In genomic region chr2:30422437-30422805, GRCh38 we compare ENCODE assay signal across 8 cellular contexts. TPM values are rescaled to one million over a fixed set of nuclear protein-coding genes. Genes with fewer than 3 reads are reported as not detected.
DNase-seq lines count a peak whose midpoint lies in the region; ATAC-seq, FAIRE-seq and TF ChIP-seq lines count a peak whose summit lies in the region.

No MANE protein-coding gene starts in this region.

- H3K27me3 ChIP-seq in HepG2 (ENCODE audit: control insufficient read depth in 1 of 2, insufficient read depth in 2 of 2, low read length in 2 of 2) = no peaks in the 10 kb centered on the region; a peak in 2 of 5 replicates

- intact Hi-C loops in activated CD8-positive, alpha-beta T cell treated with anti-CD3 and anti-CD28 coated beads for 36 hours (cut with micrococcal nuclease) = loop anchor here (2.0 to 5.0 kb wide), 2 partner anchors 85 to 188 kb away; no protein-coding TSS in a partner anchor
- intact Hi-C loops in HepG2 (cut with micrococcal nuclease; ENCODE audit: unreplicated experiment) = no loop called here

- POLR2A ChIA-PET in activated CD8-positive, alpha-beta T cell treated with anti-CD3 and anti-CD28 coated beads for 36 hours (lab: Charles Lee) = interaction anchor here (0.6 to 5.2 kb wide), 20 partner anchors 9 to 276 kb away, joined by 3 to 20 read pairs (median 4); partner anchors contain the start of genes LCLAT1 and YPEL5
- POLR2A ChIA-PET in HepG2 (lab: Yijun Ruan, JAX) = no interaction called here

- WGBS in HepG2 (ENCODE audit: low lambda C conversion rate) = 47% methylated on average over 4 of the region's 4 CpGs

- CTCF ChIA-PET in activated CD8-positive, alpha-beta T cell treated with anti-CD3 and anti-CD28 coated beads for 36 hours (lab: Charles Lee) = interaction anchor here (0.8 to 3.1 kb wide), 13 partner anchors 24 to 292 kb away, joined by 3 to 13 read pairs (median 4); partner anchors contain the start of gene LCLAT1
- CTCF ChIA-PET in HepG2 (lab: Yijun Ruan, JAX; ENCODE audit: low intra/inter-chr PET ratio, low total read pairs) = no interaction called here

- FAIRE-seq in HepG2 (lab: Jason Lieb, UNC) = no peak
- FAIRE-seq in frontal cortex (lab: Jason Lieb, UNC) = no peak

- ATAC-seq in GM18517 (IDR thresholded peaks at IDR 0.05; ENCODE audit: unreplicated experiment) (peak; percentile 77), HG03442 (IDR thresholded peaks at IDR 0.05; ENCODE audit: unreplicated experiment) (peak; percentile 88), HepG2 (no peak)
- ATAC-seq in activated CD8-positive, alpha-beta T cell treated with anti-CD3 and anti-CD28 coated beads for 36 hours = peak; percentile 94

- peak overlapping the region; percentile 96 for H3K27ac Mint-ChIP-seq in activated CD8-positive, alpha-beta T cell treated with anti-CD3 and anti-CD28 coated beads for 36 hours

- H3K4me3 ChIP-seq in fibroblast of mammary gland (ENCODE audit: control insufficient read depth, low read depth, low read length) (no peak overlapping the region), HepG2 (replicated peaks in 1 of 3; ENCODE audit: insufficient read depth in 1 of 3, low read depth in 2 of 3, low read length in 3 of 3) (no peak overlapping the region)

- peak overlapping the region; percentile 70 for H3K4me3 Mint-ChIP-seq in activated CD8-positive, alpha-beta T cell treated with anti-CD3 and anti-CD28 coated beads for 36 hours

- TF ChIP-seq CTCF in activated CD8-positive, alpha-beta T cell treated with anti-CD3 and anti-CD28 coated beads for 36 hours (IDR thresholded peaks at IDR 0.05) = no peak
- no peak for TF ChIP-seq CTCF in fibroblast of mammary gland (conservative IDR thresholded peaks at IDR 0.05; ENCODE audit: control insufficient read depth, insufficient read depth, low read depth, low read length)
- no peak for TF ChIP-seq CTCF in HepG2 (CRISPR knock-in tag; IDR thresholded peaks at IDR 0.05)

- BruUV-seq in HepG2 (replicated peaks; lab: Mats Ljungman, UMichigan) = no TSS peak

- no peaks in the 10 kb centered on the region for H3K9me3 Mint-ChIP-seq in activated CD8-positive, alpha-beta T cell treated with anti-CD3 and anti-CD28 coated beads for 36 hours

- H2AFZ ChIP-seq in HepG2 (ENCODE audit: low read length) = no peak overlapping the region

- peaks cover 36% of the 10 kb centered on the region for H3K4me1 Mint-ChIP-seq in activated CD8-positive, alpha-beta T cell treated with anti-CD3 and anti-CD28 coated beads for 36 hours (ENCODE audit: low read depth)

- no peaks in the 10 kb centered on the region for H3K79me2 ChIP-seq in HepG2 (ENCODE audit: insufficient read depth, low read length)

- in situ Hi-C loops in HepG2 (cut with HindIII; ENCODE audit: extremely low pct_ligation_motif_present, low pct_unique_long_range_greater_than_20kb) = no loop called here
- in situ Hi-C loops in ACHN (cut with HindIII; ENCODE audit: low pct_ligation_motif_present, low pct_unique_long_range_greater_than_20kb, low sequenced_read_pairs) = no loop called here

- no peaks in the 10 kb centered on the region for H3K36me3 ChIP-seq in HepG2 (replicated peaks in 1 of 2; ENCODE audit: control insufficient read depth in 1 of 2, insufficient read depth in 2 of 2, low read length in 2 of 2)

- TF ChIP-seq EP300 in HepG2 (IDR thresholded peaks at IDR 0.05; ENCODE audit: low read depth in 2 of 2, low read length in 2 of 2) (no peak), HepG2 (CRISPR knock-in tag; IDR thresholded peaks at IDR 0.05; ENCODE audit: borderline replicate concordance) (no peak)

- TF ChIP-seq RAD21 in HepG2 (CRISPR knock-in tag; IDR thresholded peaks at IDR 0.05) = no peak

- no peak overlapping the region for H3K27ac ChIP-seq in HepG2 (ENCODE audit: extremely low read length, insufficient read depth, low read length)

- DNase-seq in activated CD8-positive, alpha-beta T cell treated with anti-CD3 and anti-CD28 coated beads for 36 hours = peak; percentile 98
- peak; percentile 54 for DNase-seq in fibroblast of mammary gland (ENCODE audit: low read depth)
- DNase-seq in stimulated activated CD4-positive, alpha-beta T cell treated with anti-CD3 and anti-CD28 coated beads, Interleukin-15, amount 100 ng/mL, for 1 hour (ENCODE audit: low read depth in 1 of 2, low spot score in 1 of 2) = peak; percentile 33 to 59
- DNase-seq in HepG2 (ENCODE audit: low spot score) = no peak
- DNase-seq in ACHN = no peak
- DNase-seq in frontal cortex (ENCODE audit: low spot score in 2 of 2) = no peak

- H3K9ac ChIP-seq in HepG2 (ENCODE audit: insufficient read depth, low read depth, low read length) = no peak overlapping the region

- H3K27me3 Mint-ChIP-seq in activated CD8-positive, alpha-beta T cell treated with anti-CD3 and anti-CD28 coated beads for 36 hours = no peaks in the 10 kb centered on the region

- no peak for TF ChIP-seq POLR2A in HepG2 (IDR thresholded peaks at IDR 0.05; ENCODE audit: insufficient read depth in 1 of 2, low read depth in 2 of 2, low read length in 2 of 2)

- H3K9me3 ChIP-seq in HepG2 (ENCODE audit: low read length) = no peaks in the 10 kb centered on the region

- H3K4me1 ChIP-seq in HepG2 (ENCODE audit: insufficient read depth, low read length) = no peaks in the 10 kb centered on the region; the same call in 1 of the 2 replicates

- H3K36me3 Mint-ChIP-seq in activated CD8-positive, alpha-beta T cell treated with anti-CD3 and anti-CD28 coated beads for 36 hours (ENCODE audit: low read depth) = no peaks in the 10 kb centered on the region

- H3K4me2 ChIP-seq in HepG2 (ENCODE audit: low read depth, low read length) = no peak overlapping the region

- no peaks in the 10 kb centered on the region for H4K20me1 ChIP-seq in HepG2 (ENCODE audit: insufficient read depth, low read length)

TF ChIP-seq in HepG2, 621 proteins besides CTCF, POLR2A, EP300 and RAD21 (continues in another document):
- TF ChIP-seq, protein P1, sequence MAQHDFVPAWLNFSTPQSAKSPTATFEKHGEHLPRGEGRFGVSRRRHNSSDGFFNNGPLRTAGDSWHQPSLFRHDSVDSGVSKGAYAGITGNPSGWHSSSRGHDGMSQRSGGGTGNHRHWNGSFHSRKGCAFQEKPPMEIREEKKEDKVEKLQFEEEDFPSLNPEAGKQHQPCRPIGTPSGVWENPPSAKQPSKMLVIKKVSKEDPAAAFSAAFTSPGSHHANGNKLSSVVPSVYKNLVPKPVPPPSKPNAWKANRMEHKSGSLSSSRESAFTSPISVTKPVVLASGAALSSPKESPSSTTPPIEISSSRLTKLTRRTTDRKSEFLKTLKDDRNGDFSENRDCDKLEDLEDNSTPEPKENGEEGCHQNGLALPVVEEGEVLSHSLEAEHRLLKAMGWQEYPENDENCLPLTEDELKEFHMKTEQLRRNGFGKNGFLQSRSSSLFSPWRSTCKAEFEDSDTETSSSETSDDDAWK (CRISPR knock-in tag; IDR thresholded peaks at IDR 0.05) = no peak
- no peak for TF ChIP-seq PRMT3 (CRISPR knock-in tag; IDR thresholded peaks at IDR 0.05; ENCODE audit: borderline replicate concordance, low read depth)
- no peak for TF ChIP-seq WIZ (CRISPR knock-in tag; IDR thresholded peaks at IDR 0.05)
- TF ChIP-seq HDAC1 (CRISPR knock-in tag; IDR thresholded peaks at IDR 0.05) = no peak
- no peak for TF ChIP-seq NBN (conservative IDR thresholded peaks at IDR 0.05)
- TF ChIP-seq ZBTB20 (CRISPR knock-in tag; IDR thresholded peaks at IDR 0.05; ENCODE audit: borderline replicate concordance, low read depth) = no peak
- TF ChIP-seq RFX3 (CRISPR knock-in tag; IDR thresholded peaks at IDR 0.05) = no peak
- TF ChIP-seq TFDP1 (CRISPR knock-in tag; IDR thresholded peaks at IDR 0.05; ENCODE audit: borderline replicate concordance) = no peak

RNA-seq across cellular contexts. Expression of gene LCLAT1, which starts 24.6 kb away (rescaled TPM):
- 10 to 100 TPM; 19.0 to 20.5 TPM for total RNA-seq in activated CD8-positive, alpha-beta T cell treated with anti-CD3 and anti-CD28 coated beads for 36 hours
- total RNA-seq in HepG2 (2016; rRNA removed; fragmentation: Illumina TruSeq; extraction: Trizol) (25.3 and 28.0 TPM in 2 replicates), frontal cortex (23.6 TPM)
- total RNA-seq in HepG2 (2016; cell fraction: cytosol; rRNA removed; fragmentation: Illumina TruSeq; extraction: Trizol; ENCODE audit: low read depth) = 80.7 and 82.8 TPM in 2 replicates
- total RNA-seq in HepG2 (2016; cell fraction: insoluble cytoplasmic fraction; rRNA removed; fragmentation: Illumina TruSeq; extraction: Trizol) = 19.9 and 24.2 TPM in 2 replicates
- total RNA-seq in HepG2 (2016; cell fraction: membrane; rRNA removed; fragmentation: Illumina TruSeq; extraction: Trizol) = 18.5 and 22.8 TPM in 2 replicates
- 34.7 and 44.8 TPM in 2 replicates for total RNA-seq in HepG2 (2016; cell fraction: nucleus; rRNA removed; fragmentation: Illumina TruSeq; extraction: Trizol)
- 13.5 and 18.0 TPM in 2 replicates for polyA plus RNA-seq in HepG2 (2011; rRNA removed)
- polyA plus RNA-seq in HepG2 (2011; cell fraction: cytosol; rRNA removed) = 9.8 and 13.3 TPM in 2 replicates
- 6.6 and 8.6 TPM in 2 replicates for polyA plus RNA-seq in HepG2 (2011; cell fraction: nucleus; rRNA removed)
- 6.9 and 8.2 TPM in 2 replicates for polyA plus RNA-seq in HepG2 (2012)
- 0.61 and 0.95 TPM in 2 replicates for polyA plus RNA-seq in HepG2 (2016; cell fraction: cytosol; fragmentation: Illumina TruSeq; extraction: Trizol; ENCODE audit: low read depth)
- polyA plus RNA-seq in HepG2 (2016; cell fraction: insoluble cytoplasmic fraction; fragmentation: Illumina TruSeq; extraction: Trizol; ENCODE audit: low read depth) = 9.0 and 9.3 TPM in 2 replicates
- polyA plus RNA-seq in HepG2 (2016; cell fraction: membrane; fragmentation: Illumina TruSeq; extraction: Trizol; ENCODE audit: low read depth) = 1.7 and 2.1 TPM in 2 replicates
- polyA plus RNA-seq in HepG2 (2016; cell fraction: nucleus; fragmentation: Illumina TruSeq; extraction: Trizol; ENCODE audit: insufficient read depth, low read depth) = 17.9 and 20.3 TPM in 2 replicates
- 32.9 and 35.0 TPM in 2 replicates for polyA minus RNA-seq in HepG2 (2011; rRNA and poly(A)+ RNA removed; ENCODE audit: low replicate concordance)
- 31.9 and 43.3 TPM in 2 replicates for polyA minus RNA-seq in HepG2 (2011; cell fraction: cytosol; rRNA and poly(A)+ RNA removed)
- polyA minus RNA-seq in HepG2 (2011; cell fraction: nucleus; rRNA and poly(A)+ RNA removed) = 48.0 and 49.5 TPM in 2 replicates

Comparison
In these comparisons a context has a peak if more than half of its experiments do, and no peak if none do; other contexts are left out.
1. DNase-seq: peak in activated CD8-positive, alpha-beta T cell treated with anti-CD3 and anti-CD28 coated beads for 36 hours (single experiment), fibroblast of mammary gland (single experiment) and stimulated activated CD4-positive, alpha-beta T cell treated with anti-CD3 and anti-CD28 coated beads, Interleukin-15, amount 100 ng/mL, for 1 hour (2 of 2); none in HepG2 (single experiment), ACHN (single experiment) and frontal cortex (0 of 2).